Comparison of ENCODE assay signal across 25 cellular contexts in the genomic region with DNA sequence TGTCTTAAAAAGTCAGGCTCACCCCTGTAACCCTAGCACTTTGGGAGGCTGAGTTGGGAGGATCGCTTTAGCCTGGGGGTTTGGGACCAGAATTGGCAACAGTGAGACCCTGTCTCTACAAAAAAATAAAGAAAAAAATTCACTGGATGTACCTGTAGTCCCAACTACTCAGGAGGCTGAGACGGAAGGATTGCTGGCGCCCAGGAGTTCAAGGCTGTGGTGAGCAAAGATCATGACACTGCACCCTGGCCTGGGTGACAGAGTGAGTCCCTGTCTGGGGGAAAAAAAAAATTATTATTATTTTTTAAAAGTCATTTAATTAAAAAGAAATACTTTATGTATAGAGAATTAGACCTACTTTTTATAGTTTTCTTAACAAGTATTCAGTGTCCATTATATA.
"Had no signal": no experiment of that assay in that cellular context is flagged by ENCODE, and none has a peak within 500 bp of the region (broad histone marks: within the 10 kb centered on the region; RNA-seq: fewer than 3 reads in every experiment).

No MANE protein-coding gene starts in this region.

- H3K4me1 ChIP-seq: colonic mucosa, lower lobe of right lung had no signal

- H3K27me3 ChIP-seq: colonic mucosa, esophagus squamous epithelium, gastrocnemius medialis, heart right ventricle, left lung had no signal

- H3K4me3 Mint-ChIP-seq: dendritic cell treated with granulocyte-macrophage colony-stimulating factor and Interleukin-4, amounts not matched to agents 40 ng/mL and 50 ng/mL, for 4 days; effector memory CD8-positive, alpha-beta T cell; endodermal cell; naive B cell had no signal

- H3K27ac Mint-ChIP-seq: dendritic cell treated with granulocyte-macrophage colony-stimulating factor and Interleukin-4, amounts not matched to agents 40 ng/mL and 50 ng/mL, for 4 days; effector memory CD8-positive, alpha-beta T cell; endodermal cell; naive B cell had no signal

- ATAC-seq: effector memory CD8-positive, alpha-beta T cell; esophagus mucosa; gastrocnemius medialis; heart right ventricle; left cardiac atrium; left lung; left ventricle myocardium superior; lower lobe of right lung; mucosa of descending colon had no signal

- DNase-seq: colonic mucosa; cortex of kidney; effector CD8-positive, alpha-beta T cell; effector memory CD8-positive, alpha-beta T cell; endodermal cell; erythroblast; esophagus squamous epithelium; foreskin fibroblast; foreskin melanocyte; gastrocnemius medialis; glutamatergic neuron; head of caudate nucleus; heart right ventricle; hippocampal formation; left cardiac atrium; left lung; left ventricle myocardium superior; lower lobe of right lung; mucosa of descending colon; naive B cell had no signal

- H3K36me3 ChIP-seq: colonic mucosa had no signal

- H3K4me3 ChIP-seq: colonic mucosa, esophagus squamous epithelium, gastrocnemius medialis, heart right ventricle, left lung, lower lobe of right lung, mucosa of descending colon had no signal

- H3K9me3 Mint-ChIP-seq: dendritic cell treated with granulocyte-macrophage colony-stimulating factor and Interleukin-4, amounts not matched to agents 40 ng/mL and 50 ng/mL, for 4 days; effector memory CD8-positive, alpha-beta T cell; endodermal cell; naive B cell had no signal

- H3K27ac ChIP-seq: colonic mucosa, epithelial cell of prostate, esophagus squamous epithelium, gastrocnemius medialis, heart right ventricle, left lung, lower lobe of right lung had no signal

- H3K9me3 ChIP-seq: colonic mucosa, esophagus squamous epithelium, gastrocnemius medialis, heart right ventricle, left lung, lower lobe of right lung, mucosa of descending colon had no signal

- H3K27me3 Mint-ChIP-seq: dendritic cell treated with granulocyte-macrophage colony-stimulating factor and Interleukin-4, amounts not matched to agents 40 ng/mL and 50 ng/mL, for 4 days; effector memory CD8-positive, alpha-beta T cell; naive B cell had no signal

- FAIRE-seq: endometrium, islet of Langerhans had no signal
